ENCODE assay signal across 23 cellular contexts in the genomic region with DNA sequence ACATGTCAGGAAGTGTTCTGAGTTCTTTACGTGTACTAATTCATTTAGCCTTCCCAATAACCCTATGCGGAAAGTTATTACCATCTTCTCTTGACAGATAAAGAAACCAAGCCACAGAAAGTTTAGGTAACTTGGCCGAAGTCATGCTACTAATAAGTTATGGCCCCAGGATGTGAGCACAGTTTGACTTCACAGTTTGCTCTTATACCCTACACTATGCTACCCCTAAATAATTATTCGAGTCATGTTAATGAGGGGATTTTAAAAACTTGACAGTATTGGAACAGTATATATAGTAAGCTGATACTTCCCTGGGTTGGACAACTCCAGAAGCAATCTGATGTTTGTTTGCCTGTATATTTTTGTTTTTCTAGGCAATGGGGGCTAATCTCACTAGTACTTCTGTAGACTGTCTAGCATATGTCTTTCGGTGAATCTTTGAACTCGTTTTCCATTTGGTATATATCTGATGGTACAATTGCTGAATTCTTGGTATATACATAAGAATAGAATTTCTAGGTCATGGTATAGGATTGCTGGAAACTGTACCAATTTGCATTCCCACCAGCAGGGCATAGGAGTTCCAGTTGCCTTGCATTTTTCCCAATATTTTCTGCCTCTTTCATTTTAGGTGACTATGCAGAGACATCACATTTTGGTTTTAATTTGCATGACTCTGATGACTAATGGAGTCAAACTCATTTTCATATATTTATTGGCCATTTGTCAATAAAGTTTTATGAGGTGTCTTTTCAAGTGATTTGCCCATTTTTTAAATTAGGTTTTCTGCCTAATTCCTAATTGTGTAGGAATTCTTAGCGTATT. TPM values are rescaled to one million over a fixed set of nuclear protein-coding genes. Genes with fewer than 3 reads are reported as not detected.
A peak's percentile ranks its signal among the peaks of the same experiment; 100 is the strongest.
DNase-seq lines count a peak whose midpoint lies in the region; ATAC-seq, FAIRE-seq and TF ChIP-seq lines count a peak whose summit lies in the region.
"Had no signal": no experiment of that assay in that cellular context is flagged by ENCODE, and none has a peak within 500 bp of the region (broad histone marks: within the 10 kb centered on the region; RNA-seq: fewer than 3 reads in every experiment).

No MANE protein-coding gene starts in this region.

- TF ChIP-seq CTCF in K562 (IDR thresholded peaks at IDR 0.05 in 2 of 3, conservative IDR thresholded peaks at IDR 0.05 in 1 of 3; ENCODE audit: insufficient read depth in 2 of 3, low read depth in 1 of 3, low read length in 3 of 3) (no peak), foreskin fibroblast (IDR thresholded peaks at IDR 0.05; ENCODE audit: low read depth, low read length) (peak; percentile 10), thyroid gland (IDR thresholded peaks at IDR 0.05) (no peak)

- no peaks in the 10 kb centered on the region for H3K79me2 ChIP-seq in ACC112 (ENCODE audit: control insufficient read depth, insufficient read depth, low read length, unreplicated experiment)
- no peaks in the 10 kb centered on the region for H3K79me2 ChIP-seq in K562 (ENCODE audit: control insufficient read depth, insufficient read depth, low read length)
- H3K79me2 ChIP-seq: hepatocyte had no signal

- POLR2A ChIA-PET in K562 (lab: Yijun Ruan, JAX): no interaction called here

- no peak for TF ChIP-seq RAD21 in K562 (CRISPR knock-in tag; conservative IDR thresholded peaks at IDR 0.05 in 1 of 2, IDR thresholded peaks at IDR 0.05 in 1 of 2)

- CTCF ChIA-PET in K562 (lab: Yijun Ruan, JAX; ENCODE audit: low intra/inter-chr PET ratio): no interaction called here

- in situ Hi-C loops in K562 (cut with MboI): no loop called here

- ATAC-seq in K562 (no peak), GM19035 (IDR thresholded peaks at IDR 0.05; ENCODE audit: unreplicated experiment) (no peak)
- ATAC-seq: CD8-positive, alpha-beta T cell had no signal

- H3K4me3 ChIP-seq in ACC112 (ENCODE audit: low read depth, low read length): no peak overlapping the region
- no peak overlapping the region for H3K4me3 ChIP-seq in K562
- no peak overlapping the region for H3K4me3 ChIP-seq in foreskin fibroblast (ENCODE audit: low read depth in 1 of 2, low read length in 2 of 2)
- no peak overlapping the region for H3K4me3 ChIP-seq in thyroid gland (replicated peaks in 1 of 3)
- H3K4me3 ChIP-seq: colonic mucosa, HAP-1, hepatocyte, SK-N-MC, uterus had no signal

- no peaks in the 10 kb centered on the region for H3K4me1 ChIP-seq in ACC112 (ENCODE audit: control insufficient read depth, insufficient read depth, low read length, unreplicated experiment)
- H3K4me1 ChIP-seq in K562 (replicated peaks in 1 of 2; ENCODE audit: control insufficient read depth in 2 of 2, insufficient read depth in 2 of 2, low read length in 2 of 2): no peaks in the 10 kb centered on the region
- no peaks in the 10 kb centered on the region for H3K4me1 ChIP-seq in thyroid gland
- H3K4me1 ChIP-seq: colonic mucosa, uterus had no signal

- intact Hi-C loops in K562 (cut with micrococcal nuclease) (no loop called here), thyroid gland (cut with DNase I) (no loop called here)

- BruUV-seq in K562 (replicated peaks; lab: Mats Ljungman, UMichigan): no TSS peak

- DNase-seq in HCEC 1CT (peak; percentile 18), K562 (ENCODE audit: extremely low read depth in 1 of 4, low spot score in 3 of 4) (no peak), foreskin fibroblast (peak in 1 of 2 donors; percentile 33), kidney tubule cell (ENCODE audit: low spot score) (no peak), thyroid gland (no peak), COR-L47 (lab: John Stamatoyannopoulos, UW) (no peak)
- DNase-seq: ACHN; activated CD4-positive, alpha-beta memory T cell treated with anti-CD3 and anti-CD28 coated beads, Interleukin-2, amount 10 ng/mL, durations not matched to agents 7 days and 5 days; activated naive CD4-positive, alpha-beta T cell treated with anti-CD3 and anti-CD28 coated beads, Interleukin-2, amount 50 U/mL, for 16 hours; CD8-positive, alpha-beta T cell; colonic mucosa; DMS53; foreskin melanocyte; NCI-H1092 treated with DMSO at 0.1 percent for 48 hours; NCI-H510A treated with DMSO at 0.1 percent for 48 hours; stimulated activated CD4-positive, alpha-beta T cell treated with anti-CD3 and anti-CD28 coated beads, Interleukin-15, amount 100 ng/mL, for 24 hours; uterus had no signal

- H3K27ac ChIP-seq in ACC112 (ENCODE audit: low read depth, low read length) (no peak overlapping the region), K562 (ENCODE audit: extremely low read depth, low read depth, low read length) (no peak overlapping the region), thyroid gland (no peak overlapping the region)
- H3K27ac ChIP-seq: colonic mucosa, hepatocyte, SK-N-MC, uterus had no signal

- no peak overlapping the region for H3K4me2 ChIP-seq in K562 (ENCODE audit: insufficient read depth, low read length)
- H3K4me2 ChIP-seq: hepatocyte had no signal

- TF ChIP-seq EP300 in K562 (IDR thresholded peaks at IDR 0.05; ENCODE audit: low read length): no peak

- H2AFZ ChIP-seq in ACC112 (ENCODE audit: low read length, unreplicated experiment) (peak overlapping the region; percentile 3), K562 (ENCODE audit: low read depth, low read length) (no peak overlapping the region)
- H2AFZ ChIP-seq: hepatocyte had no signal

- no peak for FAIRE-seq in K562 (lab: Jason Lieb, UNC)

- H4K20me1 ChIP-seq in K562 (replicated peaks; ENCODE audit: control insufficient read depth, insufficient read depth, low read length): no peaks in the 10 kb centered on the region

- no peaks in the 10 kb centered on the region for H3K9me1 ChIP-seq in K562 (ENCODE audit: control insufficient read depth, insufficient read depth, low read length)

- H3K27me3 ChIP-seq in ACC112 (ENCODE audit: insufficient read depth, low read length): no peaks in the 10 kb centered on the region
- H3K27me3 ChIP-seq in K562 (ENCODE audit: control insufficient read depth in 2 of 2, insufficient read depth in 2 of 2, low read length in 2 of 2): no peaks in the 10 kb centered on the region
- H3K27me3 ChIP-seq in thyroid gland: no peaks in the 10 kb centered on the region
- H3K27me3 ChIP-seq: colonic mucosa, hepatocyte, uterus had no signal

- TF ChIP-seq POLR2A in K562 (conservative IDR thresholded peaks at IDR 0.05) (no peak), thyroid gland (IDR thresholded peaks at IDR 0.05) (no peak)

- H3K9ac ChIP-seq in K562 (ENCODE audit: insufficient read depth in 1 of 2, low read depth in 2 of 2, low read length in 2 of 2): no peak overlapping the region

- H3K9me3 ChIP-seq in K562 (replicated peaks; ENCODE audit: control insufficient read depth, insufficient read depth, low read depth, low read length) (no peaks in the 10 kb centered on the region), thyroid gland (no peaks in the 10 kb centered on the region)
- H3K9me3 ChIP-seq: colonic mucosa, HAP-1, uterus had no signal

- 46% methylated on average over 7 of the region's 7 CpGs for WGBS in K562 (ENCODE audit: insufficient coverage, low coverage, missing lambda C conversion rate)
- 94 to 96% methylated on average over 7 of the region's 7 CpGs for WGBS in thyroid gland, 2 donors

- H3K36me3 ChIP-seq in ACC112 (ENCODE audit: insufficient read depth, low read length) (no peaks in the 10 kb centered on the region), K562 (ENCODE audit: control insufficient read depth, insufficient read depth, low read length) (no peaks in the 10 kb centered on the region), thyroid gland (no peaks in the 10 kb centered on the region)
- H3K36me3 ChIP-seq: colonic mucosa, HAP-1, uterus had no signal

RNA-seq across cellular contexts. Expression of a gene that starts 29.2 kb away (rescaled TPM):
- not detected in 2 replicates for total RNA-seq in K562 (2011; cell fraction: chromatin; rRNA removed; ENCODE audit: low replicate concordance)
- not detected in 2 replicates for total RNA-seq in K562 (2011; cell fraction: nucleolus; rRNA removed)
- not detected in 2 replicates for total RNA-seq in K562 (2011; cell fraction: nucleoplasm; rRNA removed)
- total RNA-seq in K562 (2014; rRNA removed) (not detected in 2 replicates), K562 (2014; rRNA removed; fragmentation: Illumina TruSeq; extraction: Trizol) (not detected in 2 replicates), K562 (2015; rRNA removed; fragmentation: Illumina TruSeq; extraction: Trizol) (not detected in 2 replicates), K562 (2021) (not detected in 2 replicates), thyroid gland (1 to 10 TPM in 3 of 4 donors, under 1 TPM in 1; 0.78 to 2.6 (median 1.6) TPM)
- polyA plus RNA-seq in K562 (2011; rRNA removed) (not detected in 2 replicates), K562 (2014; fragmentation: Illumina TruSeq; extraction: Trizol) (not detected in 2 replicates), K562 (2014; fragmentation: Nextera tagmentation; extraction: Ambion mirVana) (not detected), K562 (2014; rRNA removed) (not detected in 2 replicates)
- polyA plus RNA-seq in K562 (2011; cell fraction: cytosol; rRNA removed): not detected in 2 replicates
- polyA plus RNA-seq in K562 (2011; cell fraction: nucleus; rRNA removed): not detected in 2 replicates
- not detected in 2 replicates for polyA plus RNA-seq in K562 (2012)
- polyA minus RNA-seq in K562 (2011; rRNA and poly(A)+ RNA removed): not detected in 2 replicates
- not detected in 2 replicates for polyA minus RNA-seq in K562 (2011; cell fraction: cytosol; rRNA and poly(A)+ RNA removed)
- not detected in 2 replicates for polyA minus RNA-seq in K562 (2011; cell fraction: nucleus; rRNA and poly(A)+ RNA removed)
- total RNA-seq: CD8-positive, alpha-beta T cell; hepatocyte; WTC11 had no signal
- polyA plus RNA-seq: hepatocyte had no signal

RNA-seq across cellular contexts. Expression of a gene that starts 30.8 kb away (rescaled TPM):
- total RNA-seq in K562 (2011; cell fraction: chromatin; rRNA removed; ENCODE audit: low replicate concordance): not detected in 2 replicates
- not detected in 2 replicates for total RNA-seq in K562 (2011; cell fraction: nucleolus; rRNA removed)
- total RNA-seq in K562 (2011; cell fraction: nucleoplasm; rRNA removed): not detected in 2 replicates
- total RNA-seq in K562 (2014; rRNA removed) (0.20 and 0.27 TPM in 2 replicates), K562 (2014; rRNA removed; fragmentation: Illumina TruSeq; extraction: Trizol) (0.47 TPM in 1 of 2 replicates, not detected in the other), K562 (2015; rRNA removed; fragmentation: Illumina TruSeq; extraction: Trizol) (0.26 and 0.51 TPM in 2 replicates), K562 (2021) (0.18 and 0.24 TPM in 2 replicates), thyroid gland (1 to 10 TPM; 3.0 to 6.5 (median 4.9) TPM)
- polyA plus RNA-seq in K562 (2011; rRNA removed) (0.18 TPM in 1 of 2 replicates, not detected in the other), K562 (2014; fragmentation: Illumina TruSeq; extraction: Trizol) (0.07 and 0.33 TPM in 2 replicates), K562 (2014; fragmentation: Nextera tagmentation; extraction: Ambion mirVana) (under 1 TPM in 1 of 2 experiments, not detected in 1; 0.32 TPM), K562 (2014; rRNA removed) (0.34 TPM in 1 of 2 replicates, not detected in the other)
- not detected in 2 replicates for polyA plus RNA-seq in K562 (2011; cell fraction: cytosol; rRNA removed)
- 0.07 and 0.34 TPM in 2 replicates for polyA plus RNA-seq in K562 (2011; cell fraction: nucleus; rRNA removed)
- polyA plus RNA-seq in K562 (2012): 0.09 and 0.18 TPM in 2 replicates
- not detected in 2 replicates for polyA minus RNA-seq in K562 (2011; rRNA and poly(A)+ RNA removed)
- not detected in 2 replicates for polyA minus RNA-seq in K562 (2011; cell fraction: cytosol; rRNA and poly(A)+ RNA removed)
- polyA minus RNA-seq in K562 (2011; cell fraction: nucleus; rRNA and poly(A)+ RNA removed): not detected in 2 replicates
- polyA plus RNA-seq: hepatocyte had no signal

RNA-seq across cellular contexts. Expression of a gene that starts 43.4 kb away (rescaled TPM):
- total RNA-seq in K562 (2011; cell fraction: chromatin; rRNA removed; ENCODE audit: low replicate concordance): 0.35 and 0.83 TPM in 2 replicates
- 1.3 and 1.5 TPM in 2 replicates for total RNA-seq in K562 (2011; cell fraction: nucleolus; rRNA removed)
- total RNA-seq in K562 (2011; cell fraction: nucleoplasm; rRNA removed): 1.4 and 1.9 TPM in 2 replicates
- 4.5 and 4.7 TPM in 2 replicates for total RNA-seq in K562 (2014; rRNA removed)
- 9.3 and 11.3 TPM in 2 replicates for total RNA-seq in K562 (2014; rRNA removed; fragmentation: Illumina TruSeq; extraction: Trizol)
- total RNA-seq in K562 (2015; rRNA removed; fragmentation: Illumina TruSeq; extraction: Trizol): 6.9 and 10.0 TPM in 2 replicates
- total RNA-seq in K562 (2021): 6.5 and 10.4 TPM in 2 replicates
- 4.7 and 5.2 TPM in 2 replicates for polyA plus RNA-seq in K562 (2011; rRNA removed)
- polyA plus RNA-seq in K562 (2011; cell fraction: cytosol; rRNA removed): 0.48 and 2.0 TPM in 2 replicates
- 0.90 and 1.2 TPM in 2 replicates for polyA plus RNA-seq in K562 (2011; cell fraction: nucleus; rRNA removed)
- polyA plus RNA-seq in K562 (2012): 7.5 and 12.7 TPM in 2 replicates
- polyA plus RNA-seq in K562 (2014; fragmentation: Illumina TruSeq; extraction: Trizol): 5.9 and 6.0 TPM in 2 replicates
- polyA plus RNA-seq in K562 (2014; fragmentation: Nextera tagmentation; extraction: Ambion mirVana): 10 to 100 TPM; 11.2 to 13.8 TPM
- 6.0 and 6.6 TPM in 2 replicates for polyA plus RNA-seq in K562 (2014; rRNA removed)
- 1.5 and 2.8 TPM in 2 replicates for polyA minus RNA-seq in K562 (2011; rRNA and poly(A)+ RNA removed)
- 2.3 TPM in 1 of 2 replicates, not detected in the other for polyA minus RNA-seq in K562 (2011; cell fraction: cytosol; rRNA and poly(A)+ RNA removed)
- polyA minus RNA-seq in K562 (2011; cell fraction: nucleus; rRNA and poly(A)+ RNA removed): 1.3 and 2.1 TPM in 2 replicates
- 10 to 100 TPM; 16.2 to 32.7 (median 27.7) TPM for total RNA-seq in thyroid gland
